1 cellular context compared by ENCODE assay signal in the genomic region with DNA sequence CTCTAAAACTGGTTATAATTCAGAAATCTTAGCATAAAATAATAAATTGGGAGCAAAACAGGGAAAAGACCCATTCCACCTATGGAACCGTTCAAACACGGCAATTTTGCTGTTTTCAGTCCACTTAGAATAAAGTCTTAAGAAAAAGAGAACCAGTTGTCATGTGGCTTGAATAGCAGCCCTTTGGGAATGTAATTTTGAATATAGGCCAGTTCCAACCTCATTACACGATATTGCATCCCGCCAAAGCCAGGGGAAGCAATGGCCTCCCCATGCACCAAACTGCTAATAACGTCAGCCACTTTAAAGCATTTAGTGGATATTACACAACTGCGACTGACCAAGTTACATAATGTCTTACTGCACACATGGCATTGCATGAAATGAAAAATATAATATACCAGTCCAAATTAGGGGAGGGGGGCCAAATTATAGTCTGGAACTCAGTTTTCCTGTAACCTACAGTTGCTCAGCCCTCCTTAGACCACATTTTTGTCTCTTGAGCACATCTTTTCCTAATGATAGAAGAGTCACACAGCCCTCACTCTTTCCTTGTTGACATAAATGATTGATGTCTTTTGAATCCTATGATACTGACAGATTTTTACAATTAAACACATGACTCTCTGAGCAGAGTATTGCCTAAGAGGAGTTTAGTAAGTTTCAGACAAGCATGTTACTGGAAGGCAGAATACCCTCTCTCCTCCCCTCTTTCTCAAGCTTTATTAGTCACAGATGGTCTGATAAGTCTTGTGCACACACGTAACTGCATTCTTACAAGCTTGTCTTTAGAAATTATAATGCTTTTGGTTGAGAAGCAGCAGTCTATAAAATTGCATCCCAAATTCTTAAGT.
TF ChIP-seq lines count a peak whose summit lies in the region.

No MANE protein-coding gene starts in this region.

TF ChIP-seq in H1, 55 proteins besides CTCF, POLR2A, EP300 and RAD21:
- TF ChIP-seq BACH1 (IDR thresholded peaks at IDR 0.05; ENCODE audit: low read length) (no peak), SP4 (IDR thresholded peaks at IDR 0.05; ENCODE audit: low read length) (no peak), EZH2 (IDR thresholded peaks at IDR 0.05; ENCODE audit: low read depth, low read length, severe bottlenecking) (no peak), CTBP2 (IDR thresholded peaks at IDR 0.05; ENCODE audit: borderline replicate concordance, insufficient read depth, insufficient read length, low read length) (no peak), TAF1 (IDR thresholded peaks at IDR 0.05; ENCODE audit: low read depth, low read length) (no peak), ATF2 (IDR thresholded peaks at IDR 0.05; ENCODE audit: low read length) (no peak)
TF ChIP-seq in H1: peak in this region for 0.
